1 cellular context compared by ENCODE assay signal in genomic region chrX:136166221-136166855, GRCh38.
TF ChIP-seq lines count a peak whose summit lies in the region.

No MANE protein-coding gene starts in this region.

TF ChIP-seq in H1, 55 proteins besides CTCF, POLR2A, EP300 and RAD21:
- no peak for TF ChIP-seq CEBPB (IDR thresholded peaks at IDR 0.05; ENCODE audit: low read depth, low read length)
- no peak for TF ChIP-seq ATF3 (IDR thresholded peaks at IDR 0.05; ENCODE audit: insufficient read depth, low read depth, low read length)
- no peak for TF ChIP-seq KDM1A (IDR thresholded peaks at IDR 0.05; ENCODE audit: borderline replicate concordance, low read length)
- TF ChIP-seq MAX (IDR thresholded peaks at IDR 0.05): no peak
- TF ChIP-seq SP1 (IDR thresholded peaks at IDR 0.05; ENCODE audit: low read depth, low read length): no peak
TF ChIP-seq in H1: peak in this region for 0.
